Comparison of ENCODE assay signal across 12 cellular contexts in the genomic region with DNA sequence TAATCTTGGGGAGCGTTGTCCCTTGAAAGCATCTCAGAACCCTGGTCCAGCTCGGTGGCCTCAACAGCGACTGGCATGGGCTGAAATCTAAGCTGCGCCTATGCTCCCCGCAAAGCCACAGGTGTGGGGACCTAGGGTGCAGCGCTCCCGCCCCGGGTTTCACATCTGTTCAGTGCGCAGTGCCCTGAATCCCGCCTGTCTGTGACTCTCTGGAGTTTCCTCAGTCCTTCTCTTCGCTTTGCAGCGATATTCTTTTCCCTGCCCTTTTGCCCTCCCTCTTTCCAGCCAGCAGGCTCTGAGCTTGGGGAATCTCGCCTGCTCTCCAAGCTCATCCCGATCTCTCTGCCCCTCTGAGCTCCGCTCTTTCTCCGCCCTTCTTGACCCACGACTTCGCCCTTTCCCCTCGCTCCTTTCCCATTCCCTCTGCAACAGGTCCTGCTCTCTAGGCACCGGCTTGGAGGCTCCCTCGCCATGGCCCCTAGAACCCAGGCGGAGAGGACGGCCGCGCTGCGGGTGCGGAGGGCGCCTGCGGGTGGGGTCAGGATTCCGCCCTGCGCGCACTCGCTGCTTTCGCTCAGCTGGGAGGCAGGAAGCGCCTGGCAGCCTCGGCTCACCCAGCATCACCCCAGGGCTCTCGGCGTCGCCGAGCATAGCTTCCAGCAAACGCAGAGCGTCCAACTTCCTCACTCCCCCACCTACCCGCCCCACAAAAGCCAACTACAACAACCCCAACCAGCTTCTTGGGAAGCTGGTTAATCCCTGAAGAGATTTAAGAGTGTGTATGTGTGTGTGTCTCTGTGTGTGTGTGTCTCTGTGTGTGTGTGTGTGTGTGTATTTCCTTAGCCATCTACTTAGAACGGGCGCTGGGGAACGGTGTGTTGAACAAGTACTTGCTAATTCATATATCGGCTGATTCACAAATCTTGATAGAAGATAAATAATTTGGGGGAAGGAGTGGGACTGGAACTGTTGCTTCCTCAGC. TPM values are rescaled to one million over a fixed set of nuclear protein-coding genes. Genes with fewer than 3 reads are reported as not detected.
DNase-seq lines count a peak whose midpoint lies in the region; ATAC-seq and TF ChIP-seq lines count a peak whose summit lies in the region.
"Had no signal": no experiment of that assay in that cellular context is flagged by ENCODE, and none has a peak within 500 bp of the region (broad histone marks: within the 10 kb centered on the region; RNA-seq: fewer than 3 reads in every experiment).

No MANE protein-coding gene starts in this region.

- WGBS in H9 (ENCODE audit: extremely low coverage, insufficient read length, low lambda C conversion rate), result no CpG with 5 or more reads among the region's 47 CpGs

- no peaks in the 10 kb centered on the region for H3K79me1 ChIP-seq in H9 (ENCODE audit: insufficient read depth, low read depth, low read length, poor library complexity, severe bottlenecking)

- peaks cover 47% of the 10 kb centered on the region for H3K27me3 ChIP-seq in H9 (ENCODE audit: insufficient read depth, low read length)

- no peak overlapping the region for H2BK15ac ChIP-seq in H9 (ENCODE audit: low read depth, low read length)

- ATAC-seq in activated B cell treated with CpG ODN at 0.5 μM for 24 hours (ENCODE audit: low read depth) (no peak), GM21367 (IDR thresholded peaks at IDR 0.05; ENCODE audit: unreplicated experiment) (no peak)
- no peak for ATAC-seq in activated CD8-positive, alpha-beta T cell treated with anti-CD3 and anti-CD28 coated beads for 36 hours

- H3K27me3 Mint-ChIP-seq in H9 (ENCODE audit: low read depth) (peaks cover 100% of the 10 kb centered on the region), activated B cell treated with CpG ODN at 0.5 μM for 24 hours (peaks cover 56% of the 10 kb centered on the region), mesothelial cell of epicardium (ENCODE audit: low read depth) (peaks cover 99% of the 10 kb centered on the region)
- H3K27me3 Mint-ChIP-seq in activated CD8-positive, alpha-beta T cell treated with anti-CD3 and anti-CD28 coated beads for 36 hours, result peaks cover 59% of the 10 kb centered on the region

- H2AFZ ChIP-seq in H9 (ENCODE audit: low read length), result no peak overlapping the region

- H3K4me3 Mint-ChIP-seq in H9, result peak overlapping the region; percentile 69 to 92
- H3K4me3 Mint-ChIP-seq in activated B cell treated with CpG ODN at 0.5 μM for 24 hours, result peak overlapping the region; percentile 29
- peak overlapping the region; percentile 40 for H3K4me3 Mint-ChIP-seq in mesothelial cell of epicardium
- no peak overlapping the region for H3K4me3 Mint-ChIP-seq in activated CD8-positive, alpha-beta T cell treated with anti-CD3 and anti-CD28 coated beads for 36 hours

- no peak overlapping the region for H3K18ac ChIP-seq in H9 (ENCODE audit: insufficient read length, low read depth, low read length)

- H3K9me3 Mint-ChIP-seq in H9 (peaks cover 0 to 2% of the 10 kb centered on the region in 2 experiments; a peak in 1 of 5 replicates), activated B cell treated with CpG ODN at 0.5 μM for 24 hours (no peaks in the 10 kb centered on the region), mesothelial cell of epicardium (no peaks in the 10 kb centered on the region)
- no peaks in the 10 kb centered on the region for H3K9me3 Mint-ChIP-seq in activated CD8-positive, alpha-beta T cell treated with anti-CD3 and anti-CD28 coated beads for 36 hours

- no peak for TF ChIP-seq CTCF in H9 (conservative IDR thresholded peaks at IDR 0.05)
- TF ChIP-seq CTCF in activated B cell treated with CpG ODN at 0.5 μM for 24 hours (IDR thresholded peaks at IDR 0.05), result no peak
- TF ChIP-seq CTCF in mesothelial cell of epicardium (IDR thresholded peaks at IDR 0.05; ENCODE audit: unreplicated experiment), result no peak
- no peak for TF ChIP-seq CTCF in activated CD8-positive, alpha-beta T cell treated with anti-CD3 and anti-CD28 coated beads for 36 hours (IDR thresholded peaks at IDR 0.05)

- no peaks in the 10 kb centered on the region for H4K20me1 ChIP-seq in H9 (ENCODE audit: control insufficient read depth, insufficient read depth, insufficient read length)

- H3K27ac Mint-ChIP-seq in H9 (no peak overlapping the region), activated B cell treated with CpG ODN at 0.5 μM for 24 hours (no peak overlapping the region), mesothelial cell of epicardium (no peak overlapping the region)
- no peak overlapping the region for H3K27ac Mint-ChIP-seq in activated CD8-positive, alpha-beta T cell treated with anti-CD3 and anti-CD28 coated beads for 36 hours

- CTCF ChIA-PET in activated B cell treated with CpG ODN at 0.5 μM for 24 hours (lab: Charles Lee), result no interaction called here
- CTCF ChIA-PET in activated CD8-positive, alpha-beta T cell treated with anti-CD3 and anti-CD28 coated beads for 36 hours (lab: Charles Lee), result interaction anchor here (1.5 to 2.5 kb wide), 2 partner anchors 28 to 182 kb away, joined by 3 to 8 read pairs; no protein-coding TSS in a partner anchor

- no peak overlapping the region for H3K56ac ChIP-seq in H9 (ENCODE audit: insufficient read length, low read depth, low read length)

- peaks cover 13% of the 10 kb centered on the region for H3K23me2 ChIP-seq in H9 (ENCODE audit: insufficient read length, low read depth, low read length, poor library complexity, severe bottlenecking)

- peak; percentile 45 for DNase-seq in COLO668 (lab: John Stamatoyannopoulos, UW; ENCODE audit: unreplicated experiment)
- DNase-seq in H9, result peak; percentile 42
- DNase-seq in activated B cell treated with CpG ODN at 0.5 μM for 24 hours, result no peak
- no peak for DNase-seq in mesothelial cell of epicardium (ENCODE audit: low spot score in 2 of 2, unreplicated experiment in 2 of 2)
- DNase-seq in NCI-H2029 treated with DMSO at 0.1 percent for 48 hours (lab: John Stamatoyannopoulos, UW), result no peak
- DNase-seq in activated CD8-positive, alpha-beta T cell treated with anti-CD3 and anti-CD28 coated beads for 36 hours, result no peak
- no peak for DNase-seq in LoVo (ENCODE audit: low spot score)
- DNase-seq: activated CD8-positive, alpha-beta memory T cell treated with anti-CD3 and anti-CD28 coated beads, Interleukin-2, amount 50 U/mL, for 48 hours had no signal

- intact Hi-C loops in activated B cell treated with CpG ODN at 0.5 μM for 24 hours (cut with micrococcal nuclease), result loop anchor here (5.0 kb wide), 1 partner anchor 139 kb away; no protein-coding TSS in a partner anchor
- intact Hi-C loops in activated CD8-positive, alpha-beta T cell treated with anti-CD3 and anti-CD28 coated beads for 36 hours (cut with micrococcal nuclease), result no loop called here

- no peaks in the 10 kb centered on the region for H3K79me2 ChIP-seq in H9 (ENCODE audit: insufficient read depth, low read length)

- H3K36me3 Mint-ChIP-seq in H9 (ENCODE audit: insufficient read depth in 1 of 3, low read depth in 3 of 3) (no peaks in the 10 kb centered on the region; a peak in 1 of 7 replicates), activated B cell treated with CpG ODN at 0.5 μM for 24 hours (ENCODE audit: low read depth) (no peaks in the 10 kb centered on the region), mesothelial cell of epicardium (no peaks in the 10 kb centered on the region)
- no peaks in the 10 kb centered on the region for H3K36me3 Mint-ChIP-seq in activated CD8-positive, alpha-beta T cell treated with anti-CD3 and anti-CD28 coated beads for 36 hours (ENCODE audit: low read depth)

- no peak overlapping the region for H3K23ac ChIP-seq in H9 (ENCODE audit: insufficient read length, low read depth, low read length)

- POLR2A ChIA-PET in activated B cell treated with CpG ODN at 0.5 μM for 24 hours (lab: Charles Lee), result interaction anchor here (0.5 kb wide), 1 partner anchor 182 kb away, joined by 3 read pairs; no protein-coding TSS in a partner anchor
- POLR2A ChIA-PET in activated CD8-positive, alpha-beta T cell treated with anti-CD3 and anti-CD28 coated beads for 36 hours (lab: Charles Lee), result no interaction called here

- H4K91ac ChIP-seq in H9 (ENCODE audit: insufficient read length, low read depth, low read length), result no peak overlapping the region

- H2BK120ac ChIP-seq in H9 (ENCODE audit: low read depth, low read length, poor library complexity, severe bottlenecking), result no peak overlapping the region

- H4K5ac ChIP-seq in H9 (ENCODE audit: insufficient read length, low read depth, low read length), result no peak overlapping the region

- H2BK5ac ChIP-seq in H9 (ENCODE audit: insufficient read length, low read length), result no peak overlapping the region

- H3K4me1 ChIP-seq in H9 (ENCODE audit: insufficient read depth, low read length), result no peaks in the 10 kb centered on the region
- H3K4me1 ChIP-seq: SJSA1 had no signal

- H3K9me3 ChIP-seq in H9 (ENCODE audit: control insufficient read depth, low read depth, low read length), result no peaks in the 10 kb centered on the region
- H3K9me3 ChIP-seq: SJSA1 had no signal

- H3K4ac ChIP-seq in H9 (ENCODE audit: low read depth, low read length), result no peak overlapping the region

- no peak overlapping the region for H3K27ac ChIP-seq in H9 (ENCODE audit: insufficient read length, low read depth, low read length)
- H3K27ac ChIP-seq: coronary artery, SJSA1, skin epidermis had no signal

- H2AK5ac ChIP-seq in H9 (ENCODE audit: insufficient read length, low read length), result no peak overlapping the region

- H3K9ac ChIP-seq in H9 (ENCODE audit: extremely low read depth, insufficient read length, low read length), result no peak overlapping the region

- no peak overlapping the region for H4K8ac ChIP-seq in H9 (replicated peaks; ENCODE audit: insufficient read length, low read depth, low read length)

- no peak overlapping the region for H3T11ph ChIP-seq in H9 (ENCODE audit: low read length)

- H2BK20ac ChIP-seq in H9 (ENCODE audit: low read depth, low read length, poor library complexity, severe bottlenecking), result no peak overlapping the region

- H3K4me1 Mint-ChIP-seq in H9 (peaks cover 12 to 22% of the 10 kb centered on the region in 2 experiments), activated B cell treated with CpG ODN at 0.5 μM for 24 hours (peaks cover 14% of the 10 kb centered on the region), mesothelial cell of epicardium (peaks cover 14% of the 10 kb centered on the region)
- H3K4me1 Mint-ChIP-seq in activated CD8-positive, alpha-beta T cell treated with anti-CD3 and anti-CD28 coated beads for 36 hours (ENCODE audit: low read depth), result peaks cover 9% of the 10 kb centered on the region

- peak overlapping the region; percentile 81 for H3K4me2 ChIP-seq in H9 (ENCODE audit: insufficient read depth, insufficient read length, low read length)

- H3K14ac ChIP-seq in H9 (ENCODE audit: insufficient read depth, low read length), result no peak overlapping the region

- no peak overlapping the region for H2BK12ac ChIP-seq in H9 (ENCODE audit: insufficient read length, low read depth, low read length)

RNA-seq across cellular contexts. Expression of a gene that starts 1.1 kb away (rescaled TPM):
- total RNA-seq in H9 (2021), result not detected in 2 replicates
- not detected in 2 replicates for total RNA-seq in activated B cell treated with CpG ODN at 0.5 μM for 24 hours
- total RNA-seq in mesothelial cell of epicardium, result not detected in 3 replicates
- total RNA-seq in activated CD8-positive, alpha-beta T cell treated with anti-CD3 and anti-CD28 coated beads for 36 hours, result not detected
- total RNA-seq: SJSA1 had no signal

RNA-seq across cellular contexts. Expression of a gene that starts 52.2 kb away (rescaled TPM):
- 0.37 TPM in 1 of 2 replicates, not detected in the other for total RNA-seq in H9 (2021)
- total RNA-seq in activated B cell treated with CpG ODN at 0.5 μM for 24 hours, result not detected in 2 replicates
- not detected in 3 replicates for total RNA-seq in mesothelial cell of epicardium
- total RNA-seq in activated CD8-positive, alpha-beta T cell treated with anti-CD3 and anti-CD28 coated beads for 36 hours, result not detected
- total RNA-seq: SJSA1 had no signal

Comparison
In these comparisons a context has a peak if more than half of its experiments do, and no peak if none do; other contexts are left out.
1. DNase-seq: peak in COLO668 (single experiment) and H9 (single experiment); none in activated B cell treated with CpG ODN at 0.5 μM for 24 hours (single experiment), mesothelial cell of epicardium (0 of 2), NCI-H2029 treated with DMSO at 0.1 percent for 48 hours (single experiment), activated CD8-positive, alpha-beta T cell treated with anti-CD3 and anti-CD28 coated beads for 36 hours (single experiment) and LoVo (single experiment).